Comparison of ENCODE assay signal across 2 cellular contexts in genomic region chr1:9319789-9320519, GRCh38.
TF ChIP-seq lines count a peak whose summit lies in the region.

No MANE protein-coding gene starts in this region.

TF ChIP-seq in A549, 52 proteins besides CTCF, POLR2A, EP300 and RAD21 (continued from another document):
- TF ChIP-seq, protein P1, sequence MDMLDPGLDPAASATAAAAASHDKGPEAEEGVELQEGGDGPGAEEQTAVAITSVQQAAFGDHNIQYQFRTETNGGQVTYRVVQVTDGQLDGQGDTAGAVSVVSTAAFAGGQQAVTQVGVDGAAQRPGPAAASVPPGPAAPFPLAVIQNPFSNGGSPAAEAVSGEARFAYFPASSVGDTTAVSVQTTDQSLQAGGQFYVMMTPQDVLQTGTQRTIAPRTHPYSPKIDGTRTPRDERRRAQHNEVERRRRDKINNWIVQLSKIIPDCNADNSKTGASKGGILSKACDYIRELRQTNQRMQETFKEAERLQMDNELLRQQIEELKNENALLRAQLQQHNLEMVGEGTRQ (IDR thresholded peaks at IDR 0.05) = no peak
- TF ChIP-seq NPAS2 (CRISPR knock-in tag; IDR thresholded peaks at IDR 0.05; ENCODE audit: borderline replicate concordance) = no peak
- no peak for TF ChIP-seq JUNB (IDR thresholded peaks at IDR 0.05)
- TF ChIP-seq ZFP36 (IDR thresholded peaks at IDR 0.05; ENCODE audit: borderline replicate concordance, partially characterized antibody) = no peak
- TF ChIP-seq KDM1A (IDR thresholded peaks at IDR 0.05; ENCODE audit: low read depth) = no peak
- TF ChIP-seq PHF8 (IDR thresholded peaks at IDR 0.05; ENCODE audit: borderline replicate concordance, low read depth) = no peak
- no peak for TF ChIP-seq NFE2L2 (conservative IDR thresholded peaks at IDR 0.05; ENCODE audit: low read length)

TF ChIP-seq in Ishikawa, 13 proteins besides CTCF, POLR2A, EP300 and RAD21 (continued from another document):
- TF ChIP-seq REST (IDR thresholded peaks at IDR 0.05; ENCODE audit: low read depth) (no peak), USF1 (IDR thresholded peaks at IDR 0.05) (no peak)
TF ChIP-seq in Ishikawa: peak in this region for 1.
